9 cellular contexts compared by ENCODE assay signal in the genomic region with DNA sequence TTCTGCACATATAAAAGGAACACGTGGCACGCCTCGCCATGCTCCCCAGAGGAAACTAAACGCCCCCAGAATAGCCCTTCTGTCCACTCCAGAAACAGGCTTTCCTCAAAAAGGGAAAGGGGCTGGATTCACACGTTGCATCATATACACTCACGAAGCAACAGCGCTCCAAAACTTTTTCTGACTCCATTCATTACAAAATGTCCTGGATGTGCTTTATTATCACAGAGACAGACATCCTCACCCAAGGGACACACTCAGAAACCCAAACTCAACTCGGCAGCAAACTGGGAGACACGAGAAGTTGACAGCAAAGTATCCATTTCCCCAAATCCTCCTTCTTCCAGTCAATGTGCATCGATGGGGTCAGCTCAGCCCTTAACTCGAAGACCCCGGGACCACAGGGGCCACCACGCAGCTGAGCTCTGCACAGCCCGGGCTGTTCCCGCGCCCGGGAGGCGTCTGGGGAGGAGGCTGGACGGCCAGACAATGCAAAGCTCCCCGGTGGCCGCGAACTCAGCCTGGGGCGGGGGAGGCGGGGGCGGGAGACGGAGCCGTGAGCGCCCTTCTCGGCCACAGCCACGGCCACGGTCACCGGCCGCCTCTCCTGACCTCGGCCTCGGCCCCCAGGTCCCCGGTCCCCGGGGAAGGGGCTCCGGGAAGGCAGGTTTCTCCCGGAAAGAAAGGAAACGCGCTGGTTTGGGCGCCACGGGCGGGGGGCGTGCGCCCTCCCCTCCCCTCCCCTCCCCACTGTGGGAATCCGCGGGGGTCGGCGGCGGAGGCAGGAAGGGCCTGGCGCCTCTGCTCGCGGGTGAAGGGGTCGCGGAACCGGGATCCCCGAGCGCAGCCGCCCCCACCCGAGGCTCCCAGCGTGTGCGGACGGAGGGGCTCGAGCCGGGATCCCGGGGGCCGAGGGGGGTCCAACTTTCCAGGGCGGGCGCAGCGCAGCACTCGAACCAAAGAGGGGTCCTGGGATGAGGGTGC. TPM values are rescaled to one million over a fixed set of nuclear protein-coding genes. Genes with fewer than 3 reads are reported as not detected.
A peak's percentile ranks its signal among the peaks of the same experiment; 100 is the strongest.
DNase-seq lines count a peak whose midpoint lies in the region; ATAC-seq and TF ChIP-seq lines count a peak whose summit lies in the region.
"Had no signal": no experiment of that assay in that cellular context is flagged by ENCODE, and none has a peak within 500 bp of the region (broad histone marks: within the 10 kb centered on the region; RNA-seq: fewer than 3 reads in every experiment).

No MANE protein-coding gene starts in this region.

- H3K9me3 ChIP-seq in WERI-Rb-1 (ENCODE audit: severe bottlenecking) (no peaks in the 10 kb centered on the region), heart left ventricle (no peaks in the 10 kb centered on the region), sigmoid colon (no peaks in the 10 kb centered on the region)

- peak overlapping the region; percentile 86 for H3K4me3 ChIP-seq in WERI-Rb-1 (ENCODE audit: low read depth, low read length)
- peak overlapping the region; percentile 65 to 91 (median 77) for H3K4me3 ChIP-seq in heart left ventricle
- peak overlapping the region; percentile 69 to 92 (median 72) for H3K4me3 ChIP-seq in sigmoid colon

- TF ChIP-seq CTCF in WERI-Rb-1 (IDR thresholded peaks at IDR 0.05; ENCODE audit: low read depth, low read length), result no peak
- TF ChIP-seq CTCF in heart left ventricle (IDR thresholded peaks at IDR 0.05), result no peak
- TF ChIP-seq CTCF in sigmoid colon (IDR thresholded peaks at IDR 0.05), result no peak

- H3K27ac ChIP-seq in WERI-Rb-1, result peak overlapping the region; percentile 91
- peak overlapping the region in 11 of 12 donors; percentile 27 to 95 (median 66) for H3K27ac ChIP-seq in heart left ventricle
- peak overlapping the region; percentile 88 to 93 (median 90) for H3K27ac ChIP-seq in sigmoid colon
- H3K27ac ChIP-seq: 22Rv1 had no signal

- DNase-seq in DMS 273 (lab: John Stamatoyannopoulos, UW; ENCODE audit: unreplicated experiment), result peak; percentile 34
- no peak for DNase-seq in DMS 273 treated with DMSO at 0.1 percent for 48 hours (lab: John Stamatoyannopoulos, UW)
- DNase-seq in WERI-Rb-1, result peak; percentile 46
- DNase-seq in heart left ventricle, result peak; percentile 35 to 74 (median 51)
- peak; percentile 72 for DNase-seq in sigmoid colon
- no peak for DNase-seq in medulla oblongata (ENCODE audit: extremely low spot score)
- no peak for DNase-seq in stimulated activated CD4-positive, alpha-beta T cell treated with anti-CD3 and anti-CD28 coated beads, Interleukin-2, amount 100 ng/mL, for 24 hours

- TF ChIP-seq POLR2A in heart left ventricle (IDR thresholded peaks at IDR 0.05), result no peak
- TF ChIP-seq POLR2A in sigmoid colon (IDR thresholded peaks at IDR 0.05), result peak in 1 of 2 donors; percentile 13

- no peak for TF ChIP-seq EP300 in sigmoid colon (IDR thresholded peaks at IDR 0.05)

- ATAC-seq in heart left ventricle (peak in 3 of 4 donors; percentile 8 to 15 (median 12)), GM18873 (IDR thresholded peaks at IDR 0.05; ENCODE audit: low FRiP score, unreplicated experiment) (no peak)

- H3K4me1 ChIP-seq in heart left ventricle (peaks cover 0 to 50% (median 25%) of the 10 kb centered on the region in 12 donors), sigmoid colon (peaks cover 0 to 52% (median 41%) of the 10 kb centered on the region in 4 donors)

- no peaks in the 10 kb centered on the region for H3K27me3 ChIP-seq in WERI-Rb-1 (ENCODE audit: insufficient read depth, low read depth, severe bottlenecking)
- H3K27me3 ChIP-seq in heart left ventricle, result peaks cover 0 to 21% (median 0%) of the 10 kb centered on the region in 9 donors
- H3K27me3 ChIP-seq in sigmoid colon, result no peaks in the 10 kb centered on the region

- WGBS in heart left ventricle, 4 donors, result 3 to 15% (median 3%) methylated on average over 15 to 72 of the region's 72 CpGs
- 3 to 4% methylated on average over 72 of the region's 72 CpGs for WGBS in sigmoid colon, 2 donors

- H3K36me3 ChIP-seq in WERI-Rb-1 (no peaks in the 10 kb centered on the region; the same call in 1 of the 2 replicates), heart left ventricle (no peaks in the 10 kb centered on the region), sigmoid colon (no peaks in the 10 kb centered on the region)

- intact Hi-C loops in heart left ventricle (cut with DNase I) (loop anchor here (1.0 to 10.0 kb wide), 15 partner anchors 18 to 196 kb away; a partner anchor contains a TSS), sigmoid colon (cut with DNase I) (no loop called here)

RNA-seq across cellular contexts. Expression of a gene that starts 1.2 kb away (rescaled TPM):
- total RNA-seq in heart left ventricle, result 10 to 100 TPM in 8 of 9 donors, 1 to 10 TPM in 1; 8.9 to 20.3 (median 15.8) TPM
- 10 to 100 TPM in 1 of 2 donors, 1 to 10 TPM in 1; 8.6 to 14.1 TPM for polyA plus RNA-seq in heart left ventricle
- 10 to 100 TPM; 50.4 to 75.9 (median 67.1) TPM for total RNA-seq in sigmoid colon
- 10 to 100 TPM in 1 of 3 donors, 1 to 10 TPM in 2; 1.4 to 11.5 (median 8.4) TPM for polyA plus RNA-seq in sigmoid colon

RNA-seq across cellular contexts. Expression of a gene that starts 18.5 kb away (rescaled TPM):
- total RNA-seq in heart left ventricle (10 to 100 TPM; 12.5 to 20.4 (median 16.5) TPM), sigmoid colon (10 to 100 TPM in 3 of 4 donors, 1 to 10 TPM in 1; 8.0 to 13.6 (median 11.0) TPM)
- polyA plus RNA-seq in heart left ventricle (10 to 100 TPM; 16.0 to 19.8 TPM), sigmoid colon (1 to 10 TPM; 6.0 to 9.2 (median 8.1) TPM)

Comparison
In these comparisons a context has a peak if more than half of its experiments do, and no peak if none do; other contexts are left out.
1. DNase-seq: peak in DMS 273 (single experiment), WERI-Rb-1 (single experiment), heart left ventricle (5 of 5) and sigmoid colon (single experiment); none in DMS 273 treated with DMSO at 0.1 percent for 48 hours (single experiment), medulla oblongata (single experiment) and stimulated activated CD4-positive, alpha-beta T cell treated with anti-CD3 and anti-CD28 coated beads, Interleukin-2, amount 100 ng/mL, for 24 hours (0 of 2).
2. Peak in every context shown above with its lines, with median percentiles within 50 percentile points of each other: H3K27ac ChIP-seq and H3K4me3 ChIP-seq.